ENCODE assay signal across 26 cellular contexts in genomic region chr9:98229090-98229395, GRCh38.
"Had no signal": no experiment of that assay in that cellular context is flagged by ENCODE, and none has a peak within 500 bp of the region (broad histone marks: within the 10 kb centered on the region; RNA-seq: fewer than 3 reads in every experiment).

No MANE protein-coding gene starts in this region.

- H3K27me3 ChIP-seq: body of pancreas, left lung, neural progenitor cell, suprapubic skin, tibial nerve, uterus had no signal

- H3K4me1 ChIP-seq: neural progenitor cell, parathyroid adenoma, uterus had no signal

- H3K4me1 Mint-ChIP-seq: activated naive CD4-positive, alpha-beta T cell treated with anti-CD3 and anti-CD28 coated beads, Interleukin-2, amount 50 U/mL, for 24 hours; mesothelial cell of epicardium; naive thymus-derived CD8-positive, alpha-beta T cell; stimulated activated naive CD8-positive, alpha-beta T cell treated with anti-CD3 and anti-CD28 coated beads, Interleukin-15, amount 100 ng/mL, for 72 hours; WTC11 had no signal

- H3K27me3 Mint-ChIP-seq: activated naive CD4-positive, alpha-beta T cell treated with anti-CD3 and anti-CD28 coated beads, Interleukin-2, amount 50 U/mL, for 24 hours; dendritic cell treated with granulocyte-macrophage colony-stimulating factor and Interleukin-4, amounts not matched to agents 40 ng/mL and 50 ng/mL, for 4 days; naive thymus-derived CD8-positive, alpha-beta T cell; stimulated activated naive CD8-positive, alpha-beta T cell treated with anti-CD3 and anti-CD28 coated beads, Interleukin-15, amount 100 ng/mL, for 72 hours had no signal

- ATAC-seq: body of pancreas; left lung; naive thymus-derived CD8-positive, alpha-beta T cell; sciatic nerve; stimulated activated effector memory CD8-positive, alpha-beta T cell treated with anti-CD3 and anti-CD28 coated beads, Interleukin-12 subunit alpha, Interleukin-12 subunit beta, amount 100 ng/mL, for 72 hours; stimulated activated naive CD8-positive, alpha-beta T cell treated with anti-CD3 and anti-CD28 coated beads, Interleukin-15, amount 100 ng/mL, for 72 hours; WTC11 had no signal

- H3K36me3 Mint-ChIP-seq: neural progenitor cell had no signal

- H3K79me2 ChIP-seq: parathyroid adenoma had no signal

- H3K4me2 ChIP-seq: neural progenitor cell had no signal

- FAIRE-seq: endometrium, small intestine had no signal

- DNase-seq: activated gamma-delta T cell treated with Interleukin-2 at 50 U/mL for 16 hours; activated T-cell treated with anti-CD3 and anti-CD28 coated beads, Interleukin-2, amount 50 U/mL, for 1 hour; anterior cingulate cortex; body of pancreas; effector CD4-positive, alpha-beta T cell; foreskin melanocyte; glutamatergic neuron; hippocampal formation; kidney glomerular epithelial cell; left lung; naive thymus-derived CD8-positive, alpha-beta T cell; stimulated activated CD4-positive, alpha-beta T cell treated with anti-CD3 and anti-CD28 coated beads, Interleukin-2, amount 100 ng/mL, for 24 hours; stimulated activated naive CD8-positive, alpha-beta T cell treated with anti-CD3 and anti-CD28 coated beads, Interleukin-15, amount 100 ng/mL, for 72 hours; uterus had no signal

- H2AFZ ChIP-seq: neural progenitor cell, parathyroid adenoma had no signal

- H3K4me3 Mint-ChIP-seq: activated naive CD4-positive, alpha-beta T cell treated with anti-CD3 and anti-CD28 coated beads, Interleukin-2, amount 50 U/mL, for 24 hours; dendritic cell treated with granulocyte-macrophage colony-stimulating factor and Interleukin-4, amounts not matched to agents 40 ng/mL and 50 ng/mL, for 4 days; mesothelial cell of epicardium; naive thymus-derived CD8-positive, alpha-beta T cell; neural progenitor cell; stimulated activated effector memory CD8-positive, alpha-beta T cell treated with anti-CD3 and anti-CD28 coated beads, Interleukin-12 subunit alpha, Interleukin-12 subunit beta, amount 100 ng/mL, for 72 hours; stimulated activated naive CD8-positive, alpha-beta T cell treated with anti-CD3 and anti-CD28 coated beads, Interleukin-15, amount 100 ng/mL, for 72 hours; WTC11 had no signal

- H3K27ac Mint-ChIP-seq: activated naive CD4-positive, alpha-beta T cell treated with anti-CD3 and anti-CD28 coated beads, Interleukin-2, amount 50 U/mL, for 24 hours; dendritic cell treated with granulocyte-macrophage colony-stimulating factor and Interleukin-4, amounts not matched to agents 40 ng/mL and 50 ng/mL, for 4 days; mesothelial cell of epicardium; stimulated activated effector memory CD8-positive, alpha-beta T cell treated with anti-CD3 and anti-CD28 coated beads, Interleukin-12 subunit alpha, Interleukin-12 subunit beta, amount 100 ng/mL, for 72 hours had no signal

- H3K9me3 ChIP-seq: body of pancreas, left lung, suprapubic skin, tibial nerve, uterus had no signal

- H3K4me3 ChIP-seq: body of pancreas, left lung, neural progenitor cell, suprapubic skin, tibial nerve, uterus had no signal

- H3K27ac ChIP-seq: body of pancreas, left lung, neural progenitor cell, parathyroid adenoma, suprapubic skin, uterus had no signal

- H3K9me3 Mint-ChIP-seq: activated naive CD4-positive, alpha-beta T cell treated with anti-CD3 and anti-CD28 coated beads, Interleukin-2, amount 50 U/mL, for 24 hours; dendritic cell treated with granulocyte-macrophage colony-stimulating factor and Interleukin-4, amounts not matched to agents 40 ng/mL and 50 ng/mL, for 4 days; mesothelial cell of epicardium; naive thymus-derived CD8-positive, alpha-beta T cell; neural progenitor cell; stimulated activated effector memory CD8-positive, alpha-beta T cell treated with anti-CD3 and anti-CD28 coated beads, Interleukin-12 subunit alpha, Interleukin-12 subunit beta, amount 100 ng/mL, for 72 hours; stimulated activated naive CD8-positive, alpha-beta T cell treated with anti-CD3 and anti-CD28 coated beads, Interleukin-15, amount 100 ng/mL, for 72 hours; WTC11 had no signal

- H3K36me3 ChIP-seq: neural progenitor cell, uterus had no signal

- H3K9ac ChIP-seq: neural progenitor cell, parathyroid adenoma had no signal
